In genomic region chr19:45076029-45076850, GRCh38 we compare ENCODE assay signal across 8 cellular contexts. TPM values are rescaled to one million over a fixed set of nuclear protein-coding genes. Genes with fewer than 3 reads are reported as not detected.
DNase-seq lines count a peak whose midpoint lies in the region; ATAC-seq and TF ChIP-seq lines count a peak whose summit lies in the region.

ZNF296 (minus strand) TSS chr19:45076478; CDS start chr19:45076373, 105 bp downstream.

- WGBS in esophagus squamous epithelium, 2 donors: 6% methylated on average over 17 to 20 of the region's 81 CpGs

- peaks cover 51 to 92% (median 56%) of the 10 kb centered on the region in 3 donors for H3K4me1 ChIP-seq in esophagus squamous epithelium
- H3K4me1 ChIP-seq in stomach smooth muscle (ENCODE audit: control insufficient read depth, insufficient read depth, low read length): peaks cover 30% of the 10 kb centered on the region

- ATAC-seq in GM18861 (IDR thresholded peaks at IDR 0.05; ENCODE audit: unreplicated experiment) (peak; percentile 35), HG03175 (IDR thresholded peaks at IDR 0.05; ENCODE audit: unreplicated experiment) (peak; percentile 51)

- TF ChIP-seq CTCF in AG04450 (IDR thresholded peaks at IDR 0.05; ENCODE audit: low read depth, low read length) (no peak), esophagus squamous epithelium (IDR thresholded peaks at IDR 0.05) (no peak), nephron (IDR thresholded peaks at IDR 0.05; ENCODE audit: unreplicated experiment in 3 of 3) (no peak)

- H3K27ac ChIP-seq in AG04450 (ENCODE audit: low read depth, low read length) (no peak within 1 kb of the TSS), esophagus squamous epithelium (peak within 1 kb of the TSS; percentile 82 to 95 (median 90)), stomach smooth muscle (ENCODE audit: low read length) (peak within 1 kb of the TSS; percentile 11)

- H3K4me3 ChIP-seq in AG04450 (ENCODE audit: low read depth, low read length) (peak within 1 kb of the TSS; percentile 48), esophagus squamous epithelium (peak within 1 kb of the TSS; percentile 55 to 83 (median 80)), stomach smooth muscle (ENCODE audit: low read length in 2 of 2) (peak within 1 kb of the TSS; percentile 57 to 67)

- peaks cover 29% of the 10 kb centered on the region for H3K27me3 Mint-ChIP-seq in nephron (ENCODE audit: low read depth)

- peak in 3 of 4 donors; percentile 24 to 90 (median 56) for TF ChIP-seq POLR2A in esophagus squamous epithelium (IDR thresholded peaks at IDR 0.05)

- POLR2A ChIA-PET in AG04450 (lab: Yijun Ruan, JAX): interaction anchor here (0.6 kb wide), 1 partner anchor 299 kb away, joined by 6 read pairs; no protein-coding TSS in a partner anchor

- H3K9ac ChIP-seq in stomach smooth muscle (ENCODE audit: low read length in 2 of 2): peak within 1 kb of the TSS in 1 of 2 donors; percentile 46

- peaks cover 4% of the 10 kb centered on the region for H3K36me3 Mint-ChIP-seq in nephron (ENCODE audit: low read depth)

- H3K27ac Mint-ChIP-seq in nephron: peak within 1 kb of the TSS in 1 of 3 experiments; percentile 70

- H3K9me3 ChIP-seq in AG04450 (ENCODE audit: control insufficient read depth, insufficient read depth, low read length) (no peaks in the 10 kb centered on the region), esophagus squamous epithelium (no peaks in the 10 kb centered on the region), stomach smooth muscle (ENCODE audit: control insufficient read depth in 2 of 2, low read length in 2 of 2) (no peaks in the 10 kb centered on the region)

- intact Hi-C loops in esophagus squamous epithelium (cut with DNase I): no loop called here

- CTCF ChIA-PET in AG04450 (lab: Charles Lee): interaction anchor here (1.3 kb wide), 1 partner anchor 16 kb away, joined by 5 read pairs; no protein-coding TSS in a partner anchor

- H3K9me3 Mint-ChIP-seq in nephron: no peaks in the 10 kb centered on the region

- no peak for DNase-seq in AG04450 (ENCODE audit: low read depth, low spot score)
- peak; percentile 56 for DNase-seq in NOMO-1 treated with dmso at 0.1 percent for 144 hours (lab: John Stamatoyannopoulos, UW; ENCODE audit: unreplicated experiment)
- peak; percentile 77 for DNase-seq in activated T-cell treated with anti-CD3 and anti-CD28 coated beads for 24 hours (ENCODE audit: low read depth)
- peak; percentile 26 for DNase-seq in esophagus squamous epithelium (lab: John Stamatoyannopoulos, UW)

- H3K4me1 Mint-ChIP-seq in nephron: peaks cover 11% of the 10 kb centered on the region

- peak within 1 kb of the TSS; percentile 71 to 79 (median 72) for H3K4me3 Mint-ChIP-seq in nephron

- H3K36me3 ChIP-seq in esophagus squamous epithelium: peaks cover 6 to 17% (median 8%) of the 10 kb centered on the region in 3 donors
- peaks cover 0 to 2% of the 10 kb centered on the region in 2 donors for H3K36me3 ChIP-seq in stomach smooth muscle (ENCODE audit: control insufficient read depth in 2 of 2, insufficient read depth in 2 of 2, low read length in 2 of 2)

- H3K27me3 ChIP-seq in AG04450 (ENCODE audit: control insufficient read depth, insufficient read depth, low read length) (no peaks in the 10 kb centered on the region), esophagus squamous epithelium (no peaks in the 10 kb centered on the region), stomach smooth muscle (ENCODE audit: control insufficient read depth in 1 of 2, insufficient read depth in 2 of 2, low read length in 2 of 2) (no peaks in the 10 kb centered on the region)

RNA-seq across cellular contexts. Expression of gene ZNF296, which starts in this region (rescaled TPM):
- not detected in 2 replicates for polyA plus RNA-seq in AG04450 (2011; rRNA removed)
- polyA minus RNA-seq in AG04450 (2011; rRNA and poly(A)+ RNA removed): not detected in 2 replicates
- total RNA-seq in esophagus squamous epithelium: 10 to 100 TPM in 1 of 4 donors, 1 to 10 TPM in 3; 4.0 to 17.7 (median 4.5) TPM
